In genomic region chr1:39141925-39142324, GRCh38 we compare ENCODE assay signal across 1 cellular context.
TF ChIP-seq lines count a peak whose summit lies in the region.

No MANE protein-coding gene starts in this region.

TF ChIP-seq in HepG2, 621 proteins besides CTCF, POLR2A, EP300 and RAD21:
- no peak for TF ChIP-seq ZNF609 (CRISPR knock-in tag; IDR thresholded peaks at IDR 0.05; ENCODE audit: borderline replicate concordance)
- TF ChIP-seq CCAR2 (optimal IDR thresholded peaks at IDR 0.05; ENCODE audit: low read depth, low read length): no peak
- no peak for TF ChIP-seq RFX3 (CRISPR knock-in tag; IDR thresholded peaks at IDR 0.05)
- no peak for TF ChIP-seq XBP1 (CRISPR knock-in tag; IDR thresholded peaks at IDR 0.05)
- no peak for TF ChIP-seq NCOA5 (CRISPR knock-in tag; IDR thresholded peaks at IDR 0.05)
- no peak for TF ChIP-seq ZFP37 (CRISPR knock-in tag; IDR thresholded peaks at IDR 0.05; ENCODE audit: borderline replicate concordance)
- no peak for TF ChIP-seq TMF1 (CRISPR knock-in tag; IDR thresholded peaks at IDR 0.05; ENCODE audit: low read depth)
- no peak for TF ChIP-seq ZNF749 (CRISPR knock-in tag; IDR thresholded peaks at IDR 0.05; ENCODE audit: borderline replicate concordance)
- TF ChIP-seq, protein P1, sequence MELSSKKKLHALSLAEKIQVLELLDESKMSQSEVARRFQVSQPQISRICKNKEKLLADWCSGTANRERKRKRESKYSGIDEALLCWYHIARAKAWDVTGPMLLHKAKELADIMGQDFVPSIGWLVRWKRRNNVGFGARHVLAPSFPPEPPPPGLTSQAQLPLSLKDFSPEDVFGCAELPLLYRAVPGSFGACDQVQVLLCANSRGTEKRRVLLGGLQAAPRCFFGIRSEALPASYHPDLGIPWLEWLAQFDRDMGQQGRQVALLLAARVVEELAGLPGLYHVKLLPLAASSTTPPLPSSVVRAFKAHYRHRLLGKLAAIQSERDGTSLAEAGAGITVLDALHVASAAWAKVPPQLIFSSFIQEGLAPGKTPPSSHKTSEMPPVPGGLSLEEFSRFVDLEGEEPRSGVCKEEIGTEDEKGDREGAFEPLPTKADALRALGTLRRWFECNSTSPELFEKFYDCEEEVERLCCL (CRISPR knock-in tag; IDR thresholded peaks at IDR 0.05; ENCODE audit: borderline replicate concordance): no peak
- no peak for TF ChIP-seq ZSCAN25 (CRISPR knock-in tag; IDR thresholded peaks at IDR 0.05)
